Comparison of ENCODE assay signal across 19 cellular contexts in genomic region chr19:35858311-35858710, GRCh38. TPM values are rescaled to one million over a fixed set of nuclear protein-coding genes. Genes with fewer than 3 reads are reported as not detected.
"Had no signal": no experiment of that assay in that cellular context is flagged by ENCODE, and none has a peak within 500 bp of the region (broad histone marks: within the 10 kb centered on the region; RNA-seq: fewer than 3 reads in every experiment).

No MANE protein-coding gene starts in this region.

- H3K9me3 Mint-ChIP-seq: activated naive CD4-positive, alpha-beta T cell treated with anti-CD3 and anti-CD28 coated beads for 36 hours; activated T-helper 2 cell treated with anti-CD3 and anti-CD28 coated beads, Interferon-gamma antibody, Interleukin-2, Interleukin-4, amounts not matched to agents 10 μg/mL and 5 μg/mL and 100 μg/mL, durations not matched to agents 14 hours and 24 hours and 36 hours; T-helper 1 cell treated with Interleukin-12 subunit alpha and Interleukin-12 subunit beta and Interleukin-4 antibody, amounts not matched to agents 30 μg/mL and 1 μg/mL, for 36 hours had no signal

- H3K4me3 Mint-ChIP-seq: activated naive CD4-positive, alpha-beta T cell treated with anti-CD3 and anti-CD28 coated beads for 36 hours; T-helper 1 cell treated with Interleukin-12 subunit alpha and Interleukin-12 subunit beta and Interleukin-4 antibody, amounts not matched to agents 30 μg/mL and 1 μg/mL, for 36 hours had no signal

- H3K36me3 ChIP-seq: colonic mucosa, esophagus muscularis mucosa, left lung, uterus had no signal

- H3K27ac Mint-ChIP-seq: activated naive CD4-positive, alpha-beta T cell treated with anti-CD3 and anti-CD28 coated beads for 36 hours; activated T-helper 2 cell treated with anti-CD3 and anti-CD28 coated beads, Interferon-gamma antibody, Interleukin-2, Interleukin-4, amounts not matched to agents 10 μg/mL and 5 μg/mL and 100 μg/mL, durations not matched to agents 14 hours and 24 hours and 36 hours; T-helper 1 cell treated with Interleukin-12 subunit alpha and Interleukin-12 subunit beta and Interleukin-4 antibody, amounts not matched to agents 30 μg/mL and 1 μg/mL, for 36 hours had no signal

- ATAC-seq: left lung, pancreas had no signal

- H3K27ac ChIP-seq: colonic mucosa, esophagus muscularis mucosa, left lung, pancreas, uterus had no signal

- H3K27me3 ChIP-seq: pancreas had no signal

- H3K4me1 ChIP-seq: colonic mucosa, uterus had no signal

- H3K9me3 ChIP-seq: colonic mucosa, esophagus muscularis mucosa, left lung, pancreas, uterus had no signal

- H3K4me3 ChIP-seq: colonic mucosa, esophagus muscularis mucosa, left lung, uterus had no signal

- DNase-seq: activated CD4-positive, alpha-beta T cell treated with anti-CD3 and anti-CD28 coated beads for 48 hours; activated CD8-positive, alpha-beta memory T cell treated with anti-CD3 and anti-CD28 coated beads, Interleukin-2, amount 50 U/mL, for 48 hours; activated naive CD4-positive, alpha-beta T cell treated with anti-CD3 and anti-CD28 coated beads for 36 hours; amniotic stem cell; central memory CD4-positive, alpha-beta T cell; colonic mucosa; hypothalamus; kidney; stimulated activated CD4-positive, alpha-beta T cell treated with anti-CD3 and anti-CD28 coated beads, Interleukin-12 subunit alpha, Interleukin-12 subunit beta, amount 100 ng/mL, for 4 hours; stimulated activated CD4-positive, alpha-beta T cell treated with anti-CD3 and anti-CD28 coated beads, Interleukin-2, amount 100 ng/mL, for 24 hours; uterus had no signal

RNA-seq across cellular contexts. Expression of gene KIRREL2, which starts 1.6 kb away (rescaled TPM):
- total RNA-seq: esophagus muscularis mucosa, glomerular endothelial cell, kidney, renal cortical epithelial cell had no signal

RNA-seq across cellular contexts. Expression of gene NPHS1, which starts 6.0 kb away (rescaled TPM):
- total RNA-seq: colonic mucosa, esophagus muscularis mucosa, glomerular endothelial cell, renal cortical epithelial cell had no signal

RNA-seq across cellular contexts. Expression of gene HCST, which starts 44.0 kb away (rescaled TPM):
- total RNA-seq: glomerular endothelial cell, renal cortical epithelial cell had no signal
- polyA plus RNA-seq: neural cell had no signal
